Comparison of ENCODE assay signal across 2 cellular contexts in the genomic region with DNA sequence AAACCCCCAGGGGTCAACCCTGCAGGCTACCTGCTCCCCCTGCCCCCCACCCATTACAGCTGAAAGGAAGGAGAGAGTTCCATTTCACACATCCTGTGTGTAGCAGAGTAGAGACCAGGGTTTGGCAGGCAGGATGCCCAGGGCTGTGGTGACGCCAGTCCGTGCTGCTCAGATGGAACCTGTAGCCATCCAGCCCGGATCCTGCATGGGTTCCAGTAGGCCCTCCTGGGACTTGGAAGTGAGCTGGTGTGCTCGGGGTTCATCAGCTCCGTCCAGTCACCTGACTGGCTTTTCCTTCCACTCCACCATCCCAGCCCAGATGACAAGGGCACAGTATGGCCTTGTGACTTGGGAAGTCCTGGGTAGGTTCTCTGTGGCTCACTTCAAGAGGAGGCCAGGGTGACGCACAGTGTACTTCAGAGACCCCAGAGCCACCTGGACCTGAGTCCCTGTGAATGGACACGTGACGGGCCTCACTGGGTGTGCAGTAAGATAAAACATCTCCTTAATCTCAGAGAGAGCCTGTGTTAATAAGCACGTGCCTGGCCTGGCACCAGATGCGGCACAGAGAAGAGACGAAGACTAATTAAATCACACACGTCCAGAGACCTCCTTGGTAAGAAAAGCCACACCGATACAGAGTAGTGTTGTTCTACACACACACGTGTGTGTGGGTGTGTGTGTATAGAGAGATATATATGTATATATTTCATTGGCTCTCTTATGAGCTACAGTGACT.
TF ChIP-seq lines count a peak whose summit lies in the region.

No MANE protein-coding gene starts in this region.

TF ChIP-seq in HEK293T, 16 proteins besides CTCF, POLR2A, EP300 and RAD21:
- TF ChIP-seq L3MBTL2 (conservative IDR thresholded peaks at IDR 0.05), result peak; percentile 94
- 0 out of 2 replicates have a peak, but pooled peaks have one; percentile 34 for TF ChIP-seq HDGF (IDR thresholded peaks at IDR 0.05; ENCODE audit: borderline replicate concordance)
- TF ChIP-seq PKNOX1 (IDR thresholded peaks at IDR 0.05), result no peak

TF ChIP-seq in GM12878, 131 proteins besides CTCF, POLR2A, EP300 and RAD21:
- TF ChIP-seq MTA3 (IDR thresholded peaks at IDR 0.05; ENCODE audit: borderline replicate concordance, low read length) (0 out of 2 replicates have a peak, but pooled peaks have one; percentile 34), FOXK2 (IDR thresholded peaks at IDR 0.05) (no peak)
TF ChIP-seq in GM12878: peak in this region for 1.
